Comparison of ENCODE assay signal across 2 cellular contexts in genomic region chr4:123661080-123661737, GRCh38.
TF ChIP-seq lines count a peak whose summit lies in the region.

No MANE protein-coding gene starts in this region.

TF ChIP-seq in K562, 482 proteins besides CTCF, POLR2A, EP300 and RAD21 (continued from another document):
- TF ChIP-seq ARID3A (IDR thresholded peaks at IDR 0.05; ENCODE audit: borderline replicate concordance, low read depth, low read length) (0 out of 2 replicates have a peak, but pooled peaks have one; percentile 46), ZNF764 (CRISPR knock-in tag; IDR thresholded peaks at IDR 0.05; ENCODE audit: low read depth) (no peak), NR2F6 (CRISPR knock-in tag; IDR thresholded peaks at IDR 0.05) (no peak), ETS2 (tag; IDR thresholded peaks at IDR 0.05; ENCODE audit: borderline replicate concordance, poor library complexity, severe bottlenecking) (no peak), GABPA (tag; conservative IDR thresholded peaks at IDR 0.05; ENCODE audit: low read depth) (no peak), BRCA1 (IDR thresholded peaks at IDR 0.05) (no peak), BRCA1 (CRISPR knock-in tag; IDR thresholded peaks at IDR 0.05) (no peak), ZNF707 (CRISPR knock-in tag; conservative IDR thresholded peaks at IDR 0.05) (no peak), MIER1 (IDR thresholded peaks at IDR 0.05; ENCODE audit: low read depth) (no peak), U2AF2 (optimal IDR thresholded peaks at IDR 0.05; ENCODE audit: low read depth, low read length) (no peak), CGGBP1 (CRISPR knock-in tag; IDR thresholded peaks at IDR 0.05) (no peak), HCFC1 (IDR thresholded peaks at IDR 0.05; ENCODE audit: low read depth, low read length) (no peak)

TF ChIP-seq in HepG2, 621 proteins besides CTCF, POLR2A, EP300 and RAD21 (continued from another document):
- TF ChIP-seq ATF2 (CRISPR knock-in tag; IDR thresholded peaks at IDR 0.05) (no peak), ZNF230 (CRISPR knock-in tag; IDR thresholded peaks at IDR 0.05) (no peak), NFE2L1 (CRISPR knock-in tag; IDR thresholded peaks at IDR 0.05; ENCODE audit: borderline replicate concordance) (no peak), BCL6 (CRISPR knock-in tag; IDR thresholded peaks at IDR 0.05) (no peak), STAG1 (CRISPR knock-in tag; IDR thresholded peaks at IDR 0.05) (peak; percentile 73), NFYB (CRISPR knock-in tag; IDR thresholded peaks at IDR 0.05) (no peak), HMGXB4 (CRISPR knock-in tag; IDR thresholded peaks at IDR 0.05; ENCODE audit: borderline replicate concordance in 1 of 2, low read depth in 1 of 2) (no peak), ARID2 (CRISPR knock-in tag; IDR thresholded peaks at IDR 0.05; ENCODE audit: borderline replicate concordance) (no peak), CC2D1A (CRISPR knock-in tag; IDR thresholded peaks at IDR 0.05) (no peak), ARNT2 (CRISPR knock-in tag; IDR thresholded peaks at IDR 0.05; ENCODE audit: low read depth) (no peak), ZMYM4 (CRISPR knock-in tag; IDR thresholded peaks at IDR 0.05) (no peak), ZNF619 (CRISPR knock-in tag; IDR thresholded peaks at IDR 0.05) (no peak), ARID3A (IDR thresholded peaks at IDR 0.05; ENCODE audit: low read depth, low read length) (peak; percentile 37; the same call in 1 of the 2 replicates)
